12 cellular contexts compared by ENCODE assay signal in the genomic region with DNA sequence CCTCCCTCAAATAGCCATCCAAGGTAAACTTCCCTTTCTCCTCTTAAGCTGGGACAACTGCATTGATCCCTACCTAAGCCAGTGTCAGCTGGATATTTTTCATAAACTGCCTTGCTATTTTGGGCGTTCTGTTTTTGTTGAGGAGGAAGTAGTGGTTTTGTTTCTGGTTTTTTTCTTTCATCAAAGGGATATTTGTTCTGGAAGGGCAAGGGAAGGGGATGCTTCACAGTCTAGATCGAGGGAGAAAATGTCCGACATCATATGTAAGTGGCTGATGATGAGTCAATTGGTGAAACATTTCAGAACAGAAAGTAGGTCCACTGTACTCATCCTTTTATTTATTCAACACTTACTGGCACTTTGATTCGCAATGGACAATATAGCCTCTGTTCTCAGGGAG. TPM values are rescaled to one million over a fixed set of nuclear protein-coding genes. Genes with fewer than 3 reads are reported as not detected.
DNase-seq lines count a peak whose midpoint lies in the region; ATAC-seq, FAIRE-seq and TF ChIP-seq lines count a peak whose summit lies in the region.
"Had no signal": no experiment of that assay in that cellular context is flagged by ENCODE, and none has a peak within 500 bp of the region (broad histone marks: within the 10 kb centered on the region; RNA-seq: fewer than 3 reads in every experiment).

No MANE protein-coding gene starts in this region.

- H3K36me3 ChIP-seq in HepG2 (replicated peaks in 1 of 2; ENCODE audit: control insufficient read depth in 1 of 2, insufficient read depth in 2 of 2, low read length in 2 of 2) (no peaks in the 10 kb centered on the region), right lobe of liver (no peaks in the 10 kb centered on the region), ascending aorta (peaks cover 0 to 4% of the 10 kb centered on the region in 2 donors), OCI-LY7 (ENCODE audit: insufficient read depth, low read length) (no peaks in the 10 kb centered on the region)
- H3K36me3 ChIP-seq: ovary had no signal

- TF ChIP-seq CTCF in HepG2 (CRISPR knock-in tag; IDR thresholded peaks at IDR 0.05) (no peak), right lobe of liver (IDR thresholded peaks at IDR 0.05) (no peak), ascending aorta (IDR thresholded peaks at IDR 0.05) (no peak), OCI-LY7 (conservative IDR thresholded peaks at IDR 0.05; ENCODE audit: low read length) (no peak)

- TF ChIP-seq RAD21 in HepG2 (CRISPR knock-in tag; IDR thresholded peaks at IDR 0.05) = no peak

- H3K9ac ChIP-seq in HepG2 (ENCODE audit: insufficient read depth, low read depth, low read length) = no peak overlapping the region

- TF ChIP-seq POLR2A in HepG2 (IDR thresholded peaks at IDR 0.05; ENCODE audit: insufficient read depth in 1 of 2, low read depth in 2 of 2, low read length in 2 of 2) (no peak), right lobe of liver (IDR thresholded peaks at IDR 0.05) (no peak)

- H4K20me1 ChIP-seq in HepG2 (ENCODE audit: insufficient read depth, low read length) = no peaks in the 10 kb centered on the region
- no peaks in the 10 kb centered on the region for H4K20me1 ChIP-seq in OCI-LY7 (ENCODE audit: insufficient read depth, low read length)

- H3K27ac ChIP-seq in HepG2 (ENCODE audit: extremely low read length, insufficient read depth, low read length) (no peak overlapping the region), right lobe of liver (no peak overlapping the region), ascending aorta (peak overlapping the region; percentile 44 to 50), OCI-LY7 (ENCODE audit: low read depth, low read length, poor library complexity, severe bottlenecking) (no peak overlapping the region)
- H3K27ac ChIP-seq: ovary had no signal

- H3K79me2 ChIP-seq in HepG2 (ENCODE audit: insufficient read depth, low read length) (no peaks in the 10 kb centered on the region), OCI-LY7 (ENCODE audit: insufficient read depth, low read depth, low read length) (no peaks in the 10 kb centered on the region)

- in situ Hi-C loops in HepG2 (cut with HindIII; ENCODE audit: extremely low pct_ligation_motif_present, low pct_unique_long_range_greater_than_20kb) (no loop called here), ACHN (cut with HindIII; ENCODE audit: low pct_ligation_motif_present, low pct_unique_long_range_greater_than_20kb, low sequenced_read_pairs) (no loop called here)

- intact Hi-C loops in HepG2 (cut with micrococcal nuclease; ENCODE audit: unreplicated experiment) (loop anchor here (5.0 kb wide), 1 partner anchor 118 kb away; no protein-coding TSS in a partner anchor), right lobe of liver (cut with DNase I) (no loop called here), ascending aorta (cut with DNase I) (loop anchor here (2.0 kb wide), 1 partner anchor 31 kb away; a partner anchor contains a TSS), OCI-LY7 (cut with micrococcal nuclease; ENCODE audit: unreplicated experiment) (no loop called here)

- peak; percentile 90 for DNase-seq in HepG2 (ENCODE audit: low spot score)
- DNase-seq in right lobe of liver = no peak
- no peak for DNase-seq in ascending aorta (ENCODE audit: low spot score in 2 of 2)
- DNase-seq in kidney glomerular epithelial cell (lab: John Stamatoyannopoulos, UW) = peak; percentile 19
- no peak for DNase-seq in T-helper 2 cell
- no peak for DNase-seq in ACHN
- DNase-seq in OCI-LY7 (ENCODE audit: low spot score) = no peak
- DNase-seq in NCI-H226 = no peak
- DNase-seq: endodermal cell, ovary had no signal

- BruUV-seq in HepG2 (replicated peaks; lab: Mats Ljungman, UMichigan) (no TSS peak), OCI-LY7 (replicated peaks; lab: Mats Ljungman, UMichigan) (no TSS peak)

- H3K4me1 ChIP-seq in HepG2 (ENCODE audit: insufficient read depth, low read length) (peaks cover 74% of the 10 kb centered on the region), right lobe of liver (peaks cover 0 to 33% (median 13%) of the 10 kb centered on the region in 4 donors), ascending aorta (peaks cover 5 to 26% of the 10 kb centered on the region in 2 donors), OCI-LY7 (ENCODE audit: insufficient read depth, low read length, poor library complexity, severe bottlenecking) (no peaks in the 10 kb centered on the region)

- H3K4me3 ChIP-seq in HepG2 (replicated peaks in 1 of 3; ENCODE audit: insufficient read depth in 1 of 3, low read depth in 2 of 3, low read length in 3 of 3) = no peak overlapping the region
- no peak overlapping the region for H3K4me3 ChIP-seq in right lobe of liver
- no peak overlapping the region for H3K4me3 ChIP-seq in ascending aorta
- H3K4me3 ChIP-seq in OCI-LY7 (ENCODE audit: low read depth, low read length, poor library complexity, severe bottlenecking) = no peak overlapping the region
- H3K4me3 ChIP-seq: ovary had no signal

- FAIRE-seq in HepG2 (lab: Jason Lieb, UNC) = no peak
- FAIRE-seq: islet of Langerhans, TTC549 had no signal

- H3K9me2 ChIP-seq in OCI-LY7 (ENCODE audit: insufficient read depth, low read length) = no peaks in the 10 kb centered on the region

- WGBS in HepG2 (ENCODE audit: low lambda C conversion rate) = 12% methylated on average over 4 of the region's 4 CpGs
- WGBS in right lobe of liver (ENCODE audit: insufficient coverage, low coverage, low lambda C conversion rate, missing lambda C conversion rate) = 64% methylated on average over 4 of the region's 4 CpGs

- H3K4me2 ChIP-seq in HepG2 (ENCODE audit: low read depth, low read length) (peak overlapping the region; percentile 37), OCI-LY7 (ENCODE audit: low read length) (no peak overlapping the region)

- no peak for TF ChIP-seq EP300 in HepG2 (IDR thresholded peaks at IDR 0.05; ENCODE audit: low read depth in 2 of 2, low read length in 2 of 2)
- no peak for TF ChIP-seq EP300 in HepG2 (CRISPR knock-in tag; IDR thresholded peaks at IDR 0.05; ENCODE audit: borderline replicate concordance)

- H3K9me3 ChIP-seq in HepG2 (ENCODE audit: low read length) = peaks cover under 1% of the 10 kb centered on the region; the same call in 1 of the 2 replicates
- H3K9me3 ChIP-seq in right lobe of liver = no peaks in the 10 kb centered on the region
- no peaks in the 10 kb centered on the region for H3K9me3 ChIP-seq in ascending aorta
- no peaks in the 10 kb centered on the region for H3K9me3 ChIP-seq in OCI-LY7 (ENCODE audit: low read length)
- H3K9me3 ChIP-seq: ovary had no signal

- H3K27me3 ChIP-seq in HepG2 (ENCODE audit: control insufficient read depth in 1 of 2, insufficient read depth in 2 of 2, low read length in 2 of 2) (no peaks in the 10 kb centered on the region), right lobe of liver (no peaks in the 10 kb centered on the region), ascending aorta (no peaks in the 10 kb centered on the region)
- H3K27me3 ChIP-seq: ovary had no signal

- POLR2A ChIA-PET in HepG2 (lab: Yijun Ruan, JAX) = interaction anchor here (1.1 to 1.4 kb wide), 4 partner anchors 10 to 36 kb away, joined by 3 to 7 read pairs (median 3); a partner anchor contains a TSS
- POLR2A ChIA-PET in OCI-LY7 (lab: Charles Lee) = interaction anchor here (0.6 to 0.7 kb wide), 2 partner anchors 14 to 56 kb away, joined by 3 to 4 read pairs; no protein-coding TSS in a partner anchor

- CTCF ChIA-PET in HepG2 (lab: Yijun Ruan, JAX; ENCODE audit: low intra/inter-chr PET ratio, low total read pairs) (no interaction called here), OCI-LY7 (lab: Charles Lee; ENCODE audit: unreplicated experiment) (no interaction called here)

- ATAC-seq in HepG2 (peak; percentile 15), right lobe of liver (no peak)

- H2AFZ ChIP-seq in HepG2 (ENCODE audit: low read length) = no peak overlapping the region
- no peak overlapping the region for H2AFZ ChIP-seq in OCI-LY7 (ENCODE audit: low read length)

TF ChIP-seq in HepG2, 621 proteins besides CTCF, POLR2A, EP300 and RAD21 (continues in another document):
- TF ChIP-seq CREB1 (IDR thresholded peaks at IDR 0.05) = no peak
- TF ChIP-seq CREB1 (CRISPR knock-in tag; IDR thresholded peaks at IDR 0.05) = peak; percentile 51
- TF ChIP-seq, protein P1, sequence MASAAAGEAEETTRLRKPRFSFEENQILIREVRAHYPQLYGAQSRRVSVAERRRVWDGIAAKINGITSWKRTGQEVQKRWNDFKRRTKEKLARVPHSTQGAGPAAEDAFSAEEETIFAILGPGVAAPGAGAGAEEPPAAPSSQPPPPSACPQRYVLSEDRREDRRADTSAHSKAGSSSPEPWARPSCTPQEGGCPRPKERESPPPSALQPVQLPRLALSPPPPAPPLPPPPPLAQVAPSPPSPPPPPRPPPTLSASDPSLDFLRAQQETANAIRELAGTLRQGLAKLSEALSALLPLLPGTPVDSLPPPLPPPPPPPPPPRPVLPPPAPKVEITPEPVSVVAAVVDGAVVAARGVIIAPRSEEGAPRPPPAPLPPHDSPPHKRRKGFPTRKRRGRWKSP (CRISPR knock-in tag; IDR thresholded peaks at IDR 0.05) = 0 out of 2 replicates have a peak, but pooled peaks have one; percentile 17

RNA-seq across cellular contexts. Expression of a gene that starts 31.0 kb away (rescaled TPM):
- total RNA-seq in HepG2 (2016; rRNA removed; fragmentation: Illumina TruSeq; extraction: Trizol) (2.3 and 2.8 TPM in 2 replicates), right lobe of liver (10 to 100 TPM in 4 of 6 experiments, 1 to 10 TPM in 2; 4.0 to 12.7 (median 11.3) TPM), ascending aorta (45.4 TPM), OCI-LY7 (2022) (0.04 TPM in 1 of 2 replicates, not detected in the other)
- total RNA-seq in HepG2 (2016; cell fraction: cytosol; rRNA removed; fragmentation: Illumina TruSeq; extraction: Trizol; ENCODE audit: low read depth) = 1.5 and 2.2 TPM in 2 replicates
- total RNA-seq in HepG2 (2016; cell fraction: insoluble cytoplasmic fraction; rRNA removed; fragmentation: Illumina TruSeq; extraction: Trizol) = 2.5 TPM in 2 replicates
- total RNA-seq in HepG2 (2016; cell fraction: membrane; rRNA removed; fragmentation: Illumina TruSeq; extraction: Trizol) = 1.1 and 1.3 TPM in 2 replicates
- total RNA-seq in HepG2 (2016; cell fraction: nucleus; rRNA removed; fragmentation: Illumina TruSeq; extraction: Trizol) = 7.3 and 8.6 TPM in 2 replicates
- polyA plus RNA-seq in HepG2 (2011; rRNA removed) = 4.2 and 5.6 TPM in 2 replicates
- polyA plus RNA-seq in HepG2 (2011; cell fraction: cytosol; rRNA removed) = 1.6 and 2.3 TPM in 2 replicates
- 17.5 and 28.5 TPM in 2 replicates for polyA plus RNA-seq in HepG2 (2011; cell fraction: nucleus; rRNA removed)
- polyA plus RNA-seq in HepG2 (2012) = 0.95 and 1.7 TPM in 2 replicates
- polyA plus RNA-seq in HepG2 (2016; cell fraction: cytosol; fragmentation: Illumina TruSeq; extraction: Trizol; ENCODE audit: low read depth) = 0.06 and 0.11 TPM in 2 replicates
- 3.1 and 3.3 TPM in 2 replicates for polyA plus RNA-seq in HepG2 (2016; cell fraction: insoluble cytoplasmic fraction; fragmentation: Illumina TruSeq; extraction: Trizol; ENCODE audit: low read depth)
- 0.24 and 0.40 TPM in 2 replicates for polyA plus RNA-seq in HepG2 (2016; cell fraction: membrane; fragmentation: Illumina TruSeq; extraction: Trizol; ENCODE audit: low read depth)
- polyA plus RNA-seq in HepG2 (2016; cell fraction: nucleus; fragmentation: Illumina TruSeq; extraction: Trizol; ENCODE audit: insufficient read depth, low read depth) = 14.6 and 15.1 TPM in 2 replicates
- 10.9 and 62.1 TPM in 2 replicates for polyA minus RNA-seq in HepG2 (2011; rRNA and poly(A)+ RNA removed; ENCODE audit: low replicate concordance)
- polyA minus RNA-seq in HepG2 (2011; cell fraction: cytosol; rRNA and poly(A)+ RNA removed) = 2.8 and 3.8 TPM in 2 replicates
- polyA minus RNA-seq in HepG2 (2011; cell fraction: nucleus; rRNA and poly(A)+ RNA removed) = 21.4 and 24.6 TPM in 2 replicates
- total RNA-seq in OCI-LY7 (2014; rRNA removed; shearing (Covaris generic)) = not detected in 2 replicates

Comparison
In these comparisons a context has a peak if more than half of its experiments do, and no peak if none do; other contexts are left out.
1. DNase-seq: peak in HepG2 (single experiment) and kidney glomerular epithelial cell (single experiment); none in right lobe of liver (0 of 3), ascending aorta (0 of 2), T-helper 2 cell (0 of 5), ACHN (single experiment), OCI-LY7 (single experiment) and NCI-H226 (single experiment).
2. intact Hi-C loops: an anchor here in HepG2 (5.0 kb wide) and ascending aorta (2.0 kb wide); none called in right lobe of liver and OCI-LY7.
3. H3K27ac ChIP-seq: peak in ascending aorta (2 of 2); none in HepG2 (single experiment), right lobe of liver (0 of 3) and OCI-LY7 (single experiment).